ENCODE assay signal across 16 cellular contexts in the genomic region with DNA sequence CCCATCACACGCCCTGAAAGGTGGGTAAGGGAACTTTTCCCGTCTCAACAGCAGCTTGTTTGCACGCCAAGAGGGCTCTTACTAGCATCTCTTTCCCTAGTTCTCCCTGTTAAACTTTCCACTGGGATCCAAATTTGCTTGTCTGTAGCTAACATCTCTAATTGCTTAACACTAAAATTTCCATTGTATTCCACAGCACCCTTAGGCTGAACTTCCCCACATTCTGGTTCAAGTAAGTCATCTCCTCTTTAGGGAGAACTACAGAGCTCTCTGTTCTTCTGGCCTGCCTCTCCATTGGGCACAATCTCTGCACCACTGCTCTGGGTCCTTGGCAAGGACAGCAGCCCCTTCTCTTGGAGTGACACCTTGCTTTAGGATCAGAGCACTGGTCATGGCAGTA.
"Had no signal": no experiment of that assay in that cellular context is flagged by ENCODE, and none has a peak within 500 bp of the region (broad histone marks: within the 10 kb centered on the region; RNA-seq: fewer than 3 reads in every experiment).

No MANE protein-coding gene starts in this region.

- H3K9me3 Mint-ChIP-seq: activated CD4-positive, alpha-beta memory T cell treated with anti-CD3 and anti-CD28 coated beads for 36 hours; dendritic cell treated with granulocyte-macrophage colony-stimulating factor and Interleukin-4, amounts not matched to agents 40 ng/mL and 50 ng/mL, for 4 days had no signal

- H3K4me3 Mint-ChIP-seq: activated CD4-positive, alpha-beta memory T cell treated with anti-CD3 and anti-CD28 coated beads for 36 hours; dendritic cell treated with granulocyte-macrophage colony-stimulating factor and Interleukin-4, amounts not matched to agents 40 ng/mL and 50 ng/mL, for 4 days had no signal

- ATAC-seq: heart right ventricle, pancreas, sciatic nerve had no signal

- H3K27me3 Mint-ChIP-seq: activated CD4-positive, alpha-beta memory T cell treated with anti-CD3 and anti-CD28 coated beads for 36 hours; dendritic cell treated with granulocyte-macrophage colony-stimulating factor and Interleukin-4, amounts not matched to agents 40 ng/mL and 50 ng/mL, for 4 days had no signal

- H3K27ac Mint-ChIP-seq: dendritic cell treated with granulocyte-macrophage colony-stimulating factor and Interleukin-4, amounts not matched to agents 40 ng/mL and 50 ng/mL, for 4 days had no signal

- DNase-seq: activated CD4-positive, alpha-beta memory T cell treated with anti-CD3 and anti-CD28 coated beads for 36 hours; activated effector memory CD4-positive, alpha-beta T cell treated with anti-CD3 and anti-CD28 coated beads, Interleukin-2, amount 50 U/mL, for 16 hours; activated T-cell treated with anti-CD3 and anti-CD28 coated beads, Interleukin-2, amount 50 U/mL, for 48 hours; aorta; brain microvascular endothelial cell; central memory CD4-positive, alpha-beta T cell; effector CD8-positive, alpha-beta T cell; esophagus squamous epithelium; heart right ventricle; kidney glomerular epithelial cell; left ventricle myocardium inferior; mammary epithelial cell; pancreas; stimulated activated CD4-positive, alpha-beta T cell treated with anti-CD3 and anti-CD28 coated beads, Interleukin-4, amount 100 ng/mL, for 1 hour had no signal
